Comparison of ENCODE assay signal across 8 cellular contexts in genomic region chr13:87671824-87672603, GRCh38. TPM values are rescaled to one million over a fixed set of nuclear protein-coding genes. Genes with fewer than 3 reads are reported as not detected.
DNase-seq lines count a peak whose midpoint lies in the region; ATAC-seq and TF ChIP-seq lines count a peak whose summit lies in the region.

No MANE protein-coding gene starts in this region.

- H3K4me3 ChIP-seq in CD8-positive, alpha-beta memory T cell (ENCODE audit: low read length): no peak overlapping the region
- H3K4me3 ChIP-seq in MM.1S (ENCODE audit: low read length) (peak overlapping the region; percentile 67), mesenchymal stem cell (ENCODE audit: insufficient read depth in 1 of 2, low read depth in 1 of 2, low read length in 2 of 2) (peak overlapping the region; percentile 70 to 74), upper lobe of left lung (peak overlapping the region; percentile 27 to 57 (median 49))

- peaks cover 36 to 49% of the 10 kb centered on the region in 2 donors for H3K27me3 Mint-ChIP-seq in CD8-positive, alpha-beta memory T cell

- peak overlapping the region; percentile 21 to 69 for H2BK12ac ChIP-seq in mesenchymal stem cell (ENCODE audit: low read length in 2 of 2)

- peak overlapping the region; percentile 42 for H2BK120ac ChIP-seq in mesenchymal stem cell (ENCODE audit: low read depth, low read length)

- H2AK5ac ChIP-seq in mesenchymal stem cell (ENCODE audit: low read length, severe bottlenecking): no peak overlapping the region

- TF ChIP-seq POLR2A in upper lobe of left lung (IDR thresholded peaks at IDR 0.05): no peak

- no peak overlapping the region for H3K27ac Mint-ChIP-seq in CD8-positive, alpha-beta memory T cell

- H3K23ac ChIP-seq in mesenchymal stem cell (ENCODE audit: low read length in 2 of 2): peak overlapping the region in 1 of 2 experiments; percentile 85

- no peaks in the 10 kb centered on the region for H3K9me2 ChIP-seq in MM.1S (replicated peaks; ENCODE audit: insufficient read depth, low read length)

- H3K4me1 Mint-ChIP-seq in CD8-positive, alpha-beta memory T cell: peaks cover 16 to 33% (median 30%) of the 10 kb centered on the region in 3 donors

- H3K4ac ChIP-seq in mesenchymal stem cell (ENCODE audit: low read depth in 1 of 2, low read length in 2 of 2): peak overlapping the region in 1 of 2 experiments; percentile 19

- H3K36me3 Mint-ChIP-seq in CD8-positive, alpha-beta memory T cell: no peaks in the 10 kb centered on the region

- no peaks in the 10 kb centered on the region for H3K9me3 ChIP-seq in CD8-positive, alpha-beta memory T cell (ENCODE audit: low read length)
- H3K9me3 ChIP-seq in MM.1S (replicated peaks; ENCODE audit: insufficient read depth, low read length): no peaks in the 10 kb centered on the region
- H3K9me3 ChIP-seq in mesenchymal stem cell (ENCODE audit: control insufficient read depth, low read length): peaks cover 4% of the 10 kb centered on the region
- no peaks in the 10 kb centered on the region for H3K9me3 ChIP-seq in upper lobe of left lung

- H2BK5ac ChIP-seq in mesenchymal stem cell (ENCODE audit: low read depth, low read length, poor library complexity, severe bottlenecking): no peak overlapping the region

- TF ChIP-seq CTCF in MM.1S (IDR thresholded peaks at IDR 0.05; ENCODE audit: low read length): no peak
- TF ChIP-seq CTCF in upper lobe of left lung (IDR thresholded peaks at IDR 0.05): no peak

- ATAC-seq in upper lobe of left lung (ENCODE audit: low FRiP score in 2 of 2) (peak in 1 of 2 donors; percentile 41), GM21723 (IDR thresholded peaks at IDR 0.05; ENCODE audit: unreplicated experiment) (no peak), GM21423 (IDR thresholded peaks at IDR 0.05; ENCODE audit: unreplicated experiment) (no peak)

- DNase-seq in CD8-positive, alpha-beta memory T cell: no peak
- no peak for DNase-seq in MM.1S
- DNase-seq in cerebellum (ENCODE audit: low spot score): peak; percentile 29
- peak; percentile 30 for DNase-seq in mesenchymal stem cell
- DNase-seq in upper lobe of left lung: peak; percentile 10 to 83
- DNase-seq in stimulated activated CD4-positive, alpha-beta T cell treated with anti-CD3 and anti-CD28 coated beads, Interleukin-4, amount 100 ng/mL, for 24 hours: no peak

- H3K4me3 Mint-ChIP-seq in CD8-positive, alpha-beta memory T cell: peak overlapping the region; percentile 72 to 92 (median 83)

- H3K14ac ChIP-seq in mesenchymal stem cell (ENCODE audit: low read length in 2 of 2): peak overlapping the region in 1 of 2 experiments; percentile 98

- no peaks in the 10 kb centered on the region for H3K79me2 ChIP-seq in MM.1S (ENCODE audit: low read length)

- H2AFZ ChIP-seq in MM.1S (ENCODE audit: low read length) (peak overlapping the region; percentile 75; the same call in 1 of the 2 replicates), mesenchymal stem cell (ENCODE audit: low read depth, low read length) (peak overlapping the region; percentile 81)

- H3K4me1 ChIP-seq in CD8-positive, alpha-beta memory T cell (ENCODE audit: insufficient read depth, low read length): peaks cover 5% of the 10 kb centered on the region
- H3K4me1 ChIP-seq in MM.1S (ENCODE audit: low read length) (no peaks in the 10 kb centered on the region), mesenchymal stem cell (ENCODE audit: control insufficient read depth, insufficient read depth, low read depth, low read length) (peaks cover 10% of the 10 kb centered on the region), upper lobe of left lung (peaks cover 25 to 43% (median 29%) of the 10 kb centered on the region in 4 donors)

- peaks cover 9% of the 10 kb centered on the region; the same call in 1 of the 2 replicates for H3F3A ChIP-seq in MM.1S (ENCODE audit: insufficient read depth, low read length)

- H4K91ac ChIP-seq in mesenchymal stem cell (ENCODE audit: low read length): no peak overlapping the region

- H4K8ac ChIP-seq in mesenchymal stem cell (ENCODE audit: low read length): no peak overlapping the region

- no peaks in the 10 kb centered on the region for H4K20me1 ChIP-seq in MM.1S (ENCODE audit: insufficient read depth, low read length)

- H3K27me3 ChIP-seq in CD8-positive, alpha-beta memory T cell (ENCODE audit: insufficient read depth, low read length, poor library complexity, severe bottlenecking): peaks cover 16% of the 10 kb centered on the region
- H3K27me3 ChIP-seq in MM.1S (replicated peaks; ENCODE audit: insufficient read depth, low read length) (no peaks in the 10 kb centered on the region), mesenchymal stem cell (ENCODE audit: control insufficient read depth in 1 of 2, insufficient read depth in 1 of 2, low read length in 2 of 2) (peaks cover 0 to 56% of the 10 kb centered on the region in 2 experiments), upper lobe of left lung (peaks cover 0 to 29% (median 13%) of the 10 kb centered on the region in 4 donors)

- peaks cover 2% of the 10 kb centered on the region for H3K79me1 ChIP-seq in mesenchymal stem cell (replicated peaks; ENCODE audit: low read length, poor library complexity, severe bottlenecking)

- POLR2A ChIA-PET in CD8-positive, alpha-beta memory T cell (lab: Charles Lee): no interaction called here

- no peaks in the 10 kb centered on the region for H3K36me3 ChIP-seq in CD8-positive, alpha-beta memory T cell (ENCODE audit: insufficient read depth, low read length)
- H3K36me3 ChIP-seq in MM.1S (replicated peaks; ENCODE audit: insufficient read depth, low read length) (no peaks in the 10 kb centered on the region), mesenchymal stem cell (ENCODE audit: control insufficient read depth in 1 of 2, insufficient read depth in 2 of 2, low read depth in 1 of 2, low read length in 2 of 2) (peaks cover 0 to 8% of the 10 kb centered on the region in 2 experiments), upper lobe of left lung (no peaks in the 10 kb centered on the region)

- WGBS in mesenchymal stem cell: under 1% methylated on average over 32 of the region's 81 CpGs
- WGBS in upper lobe of left lung, 2 donors: 0 to 1% methylated on average over 18 to 58 of the region's 81 CpGs

- H3K9ac ChIP-seq in MM.1S (ENCODE audit: low read length): no peak overlapping the region
- no peak overlapping the region for H3K9ac ChIP-seq in mesenchymal stem cell (ENCODE audit: low read length)

- H3K18ac ChIP-seq in mesenchymal stem cell (ENCODE audit: low read depth in 1 of 2, low read length in 2 of 2): peak overlapping the region; percentile 37 to 52

- H2BK15ac ChIP-seq in mesenchymal stem cell (ENCODE audit: low read depth, poor library complexity, severe bottlenecking): no peak overlapping the region

- H3K4me2 ChIP-seq in MM.1S (ENCODE audit: low read depth, low read length) (peak overlapping the region; percentile 70), mesenchymal stem cell (ENCODE audit: low read length, poor library complexity, severe bottlenecking) (peak overlapping the region; percentile 95)

- no peak for TF ChIP-seq EP300 in upper lobe of left lung (IDR thresholded peaks at IDR 0.05)

- H3K27ac ChIP-seq in CD8-positive, alpha-beta memory T cell (ENCODE audit: low read depth, low read length): no peak overlapping the region
- H3K27ac ChIP-seq in MM.1S (ENCODE audit: low read length): peak overlapping the region; percentile 57; the same call in 1 of the 2 replicates
- H3K27ac ChIP-seq in mesenchymal stem cell (ENCODE audit: low read length, poor library complexity, severe bottlenecking): no peak overlapping the region
- no peak overlapping the region for H3K27ac ChIP-seq in upper lobe of left lung

- CTCF ChIA-PET in CD8-positive, alpha-beta memory T cell (lab: Charles Lee): no interaction called here

- H3K9me3 Mint-ChIP-seq in CD8-positive, alpha-beta memory T cell: peaks cover 0 to 20% (median 13%) of the 10 kb centered on the region in 5 donors

RNA-seq across cellular contexts. Expression of gene SLITRK5, which starts 0.8 kb away (rescaled TPM):
- total RNA-seq in CD8-positive, alpha-beta memory T cell: not detected
- polyA plus RNA-seq in CD8-positive, alpha-beta memory T cell: not detected
- total RNA-seq in cerebellum: 64.8 TPM
- polyA plus RNA-seq in mesenchymal stem cell (2013, experiment 1 of 2): 2.0 TPM
- 2.0 TPM for polyA plus RNA-seq in mesenchymal stem cell (2013, experiment 2 of 2)
- total RNA-seq in upper lobe of left lung: under 1 TPM in 5 of 6 donors, not detected in 1; under 0.01 to 0.49 (median 0.03) TPM

Comparison
In these comparisons a context has a peak if more than half of its experiments do, and no peak if none do; other contexts are left out.
1. DNase-seq: peak in cerebellum (single experiment), mesenchymal stem cell (single experiment) and upper lobe of left lung (2 of 2); none in CD8-positive, alpha-beta memory T cell (0 of 5), MM.1S (single experiment) and stimulated activated CD4-positive, alpha-beta T cell treated with anti-CD3 and anti-CD28 coated beads, Interleukin-4, amount 100 ng/mL, for 24 hours (single experiment).
2. RNA of gene SLITRK5, which starts 0.8 kb away (total RNA-seq): 64.8 TPM in cerebellum (single experiment); under 0.01 to 0.49 TPM in upper lobe of left lung and not detected in CD8-positive, alpha-beta memory T cell; every median in the first group is over 10 times any median in the second.